In the genomic region with DNA sequence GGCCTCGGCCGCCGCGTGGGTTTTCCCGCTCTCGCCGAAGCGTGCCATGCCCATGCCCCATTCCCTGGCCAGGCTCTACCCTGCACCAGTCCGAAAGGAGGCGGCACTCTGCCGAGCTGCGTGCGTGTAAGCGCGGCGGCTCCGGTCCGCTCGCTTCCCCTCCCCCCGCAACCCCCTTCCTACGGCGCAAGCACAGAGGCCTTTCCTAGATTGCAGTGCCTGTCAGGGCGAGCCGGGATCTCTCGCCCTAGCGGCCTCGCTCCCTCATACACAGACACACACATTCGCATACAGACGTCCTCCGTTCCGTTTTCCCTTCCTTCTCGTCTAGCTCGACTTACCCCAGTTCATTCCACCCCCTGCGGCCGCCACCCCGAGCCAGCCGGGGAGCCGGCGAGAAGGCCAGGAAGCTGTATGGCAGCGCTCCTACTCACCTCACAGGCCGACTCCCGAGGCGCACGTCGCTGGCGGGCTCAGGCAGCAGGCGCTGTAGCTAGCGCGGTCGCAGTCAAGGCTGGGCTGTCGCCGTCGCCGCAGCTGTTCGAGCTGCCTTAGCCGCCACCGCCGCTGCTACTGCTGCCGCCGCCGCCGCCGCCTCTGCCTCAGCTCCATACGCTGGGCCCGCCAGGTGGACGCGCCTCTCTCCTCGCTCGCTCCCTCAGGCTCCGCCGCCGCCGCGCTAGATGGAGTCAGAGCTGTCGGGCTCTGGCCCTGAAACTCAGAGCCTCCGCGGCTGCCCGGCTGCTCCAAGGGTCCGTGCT, we compare ENCODE assay signal across 8 cellular contexts. TPM values are rescaled to one million over a fixed set of nuclear protein-coding genes. Genes with fewer than 3 reads are reported as not detected.
DNase-seq lines count a peak whose midpoint lies in the region; ATAC-seq and TF ChIP-seq lines count a peak whose summit lies in the region.

No MANE protein-coding gene starts in this region.

- peak; percentile 32 for ATAC-seq in GM21786 (IDR thresholded peaks at IDR 0.05; ENCODE audit: unreplicated experiment)

- TF ChIP-seq POLR2A in suprapubic skin (IDR thresholded peaks at IDR 0.05): no peak

- H3K36me3 ChIP-seq in muscle layer of duodenum (ENCODE audit: control insufficient read depth in 1 of 2, insufficient read depth in 2 of 2, low read length in 2 of 2) (no peaks in the 10 kb centered on the region), suprapubic skin (no peaks in the 10 kb centered on the region)

- DNase-seq in GM03348 (ENCODE audit: low spot score): peak; percentile 27
- peak; percentile 1 for DNase-seq in NCI-H1048 (lab: John Stamatoyannopoulos, UW)
- DNase-seq in activated CD4-positive, alpha-beta T cell treated with anti-CD3 and anti-CD28 coated beads, Interleukin-2, amount 50 U/mL, for 4 hours: peak; percentile 8 to 12
- peak; percentile 5 for DNase-seq in epithelial cell of esophagus (ENCODE audit: low read depth)
- peak; percentile 58 to 75 for DNase-seq in suprapubic skin (ENCODE audit: low spot score in 2 of 2)
- no peak for DNase-seq in activated CD4-positive, CD25-positive, alpha-beta regulatory T cell (lab: John Stamatoyannopoulos, UW)

- TF ChIP-seq CTCF in epithelial cell of esophagus (IDR thresholded peaks at IDR 0.05; ENCODE audit: insufficient read depth, low read depth, low read length, missing control alignments): no peak
- no peak for TF ChIP-seq CTCF in suprapubic skin (IDR thresholded peaks at IDR 0.05)

- TF ChIP-seq EP300 in suprapubic skin (IDR thresholded peaks at IDR 0.05): no peak

- H3K4me3 ChIP-seq in epithelial cell of esophagus (ENCODE audit: low read length) (peak overlapping the region; percentile 21), muscle layer of duodenum (ENCODE audit: low read depth in 1 of 2, low read length in 2 of 2) (peak overlapping the region; percentile 39 to 69), suprapubic skin (peak overlapping the region; percentile 58)

- H3K27ac ChIP-seq in muscle layer of duodenum (ENCODE audit: low read length) (no peak overlapping the region), suprapubic skin (peak overlapping the region; percentile 48)

- 54% methylated on average over 55 of the region's 79 CpGs for WGBS in suprapubic skin

- H3K9me3 ChIP-seq in muscle layer of duodenum (ENCODE audit: control insufficient read depth in 1 of 2, low read length in 2 of 2) (no peaks in the 10 kb centered on the region), suprapubic skin (no peaks in the 10 kb centered on the region)

- peaks cover 0 to 4% of the 10 kb centered on the region in 2 donors for H3K4me1 ChIP-seq in muscle layer of duodenum (ENCODE audit: control insufficient read depth in 1 of 2, insufficient read depth in 2 of 2, low read length in 2 of 2)
- H3K4me1 ChIP-seq in suprapubic skin: peaks cover 4% of the 10 kb centered on the region

- no peaks in the 10 kb centered on the region for H3K27me3 ChIP-seq in muscle layer of duodenum (ENCODE audit: low read depth, low read length)
- no peaks in the 10 kb centered on the region for H3K27me3 ChIP-seq in suprapubic skin

RNA-seq across cellular contexts. Expression of a gene that starts 0.6 kb away (rescaled TPM):
- total RNA-seq in suprapubic skin: 1 to 10 TPM; 1.3 to 1.9 (median 1.6) TPM

Comparison
In these comparisons a context has a peak if more than half of its experiments do, and no peak if none do; other contexts are left out.
1. DNase-seq: peak in GM03348 (single experiment), NCI-H1048 (single experiment), activated CD4-positive, alpha-beta T cell treated with anti-CD3 and anti-CD28 coated beads, Interleukin-2, amount 50 U/mL, for 4 hours (2 of 2), epithelial cell of esophagus (single experiment) and suprapubic skin (2 of 2); none in activated CD4-positive, CD25-positive, alpha-beta regulatory T cell (0 of 4).
2. Peak in every context shown above with its lines, with median percentiles within 50 percentile points of each other: H3K4me3 ChIP-seq.